In genomic region chr2:27689424-27689823, GRCh38 we compare ENCODE assay signal across 28 cellular contexts. TPM values are rescaled to one million over a fixed set of nuclear protein-coding genes. Genes with fewer than 3 reads are reported as not detected.
DNase-seq lines count a peak whose midpoint lies in the region; ATAC-seq, FAIRE-seq and TF ChIP-seq lines count a peak whose summit lies in the region.
"Had no signal": no experiment of that assay in that cellular context is flagged by ENCODE, and none has a peak within 500 bp of the region (broad histone marks: within the 10 kb centered on the region; RNA-seq: fewer than 3 reads in every experiment).

No MANE protein-coding gene starts in this region.

- TF ChIP-seq POLR2A in spleen (IDR thresholded peaks at IDR 0.05), result no peak

- no peak overlapping the region for H3K9ac ChIP-seq in mammary epithelial cell (ENCODE audit: insufficient read depth, low read length)
- H3K9ac ChIP-seq: BLaER1 had no signal

- H4K20me1 ChIP-seq in mammary epithelial cell (ENCODE audit: insufficient read depth, low read length), result no peaks in the 10 kb centered on the region
- H4K20me1 ChIP-seq: BLaER1 had no signal

- H3K9me3 ChIP-seq in mammary epithelial cell (replicated peaks; ENCODE audit: insufficient read depth, low read length) (no peaks in the 10 kb centered on the region), spleen (no peaks in the 10 kb centered on the region)
- H3K9me3 ChIP-seq: BLaER1, ovary, upper lobe of right lung had no signal

- H3K27me3 ChIP-seq in mammary epithelial cell (ENCODE audit: insufficient read depth, low read length) (no peaks in the 10 kb centered on the region), spleen (replicated peaks in 1 of 7) (no peaks in the 10 kb centered on the region)
- H3K27me3 ChIP-seq: BLaER1, ovary, upper lobe of right lung had no signal

- H3K4me2 ChIP-seq in mammary epithelial cell (ENCODE audit: insufficient read depth, low read depth, low read length), result peak overlapping the region; percentile 17
- H3K4me2 ChIP-seq: BLaER1 had no signal

- no peak for TF ChIP-seq CTCF in mammary epithelial cell (conservative IDR thresholded peaks at IDR 0.05 in 1 of 2, IDR thresholded peaks at IDR 0.05 in 1 of 2; ENCODE audit: extremely low read depth in 1 of 2, insufficient read depth in 1 of 2, low read depth in 1 of 2, low read length in 2 of 2)
- no peak for TF ChIP-seq CTCF in spleen (IDR thresholded peaks at IDR 0.05 in 8 of 11, conservative IDR thresholded peaks at IDR 0.05 in 3 of 11)

- H3K79me2 ChIP-seq in mammary epithelial cell (ENCODE audit: insufficient read depth, low read length), result no peaks in the 10 kb centered on the region

- no TSS peak for BruUV-seq in mammary epithelial cell (replicated peaks; lab: Mats Ljungman, UMichigan)

- no peak overlapping the region for H3K4me3 ChIP-seq in mammary epithelial cell (replicated peaks in 1 of 3; ENCODE audit: insufficient read depth in 1 of 3, low read depth in 2 of 3, low read length in 3 of 3)
- H3K4me3 ChIP-seq in spleen, result no peak overlapping the region
- H3K4me3 ChIP-seq: BLaER1, ovary, upper lobe of right lung had no signal

- CTCF ChIA-PET in mammary epithelial cell (lab: Charles Lee; ENCODE audit: low non-redundant PET), result no interaction called here

- DNase-seq in EH (ENCODE audit: low read depth) (peak; percentile 32), NCI-H2196 treated with DMSO at 0.1 percent for 48 hours (lab: John Stamatoyannopoulos, UW; ENCODE audit: unreplicated experiment) (peak; percentile 14), mammary epithelial cell (peak; percentile 75), myocyte (ENCODE audit: low read depth) (peak; percentile 69), GM19239 (ENCODE audit: insufficient read length, low spot score) (no peak), spleen (no peak)
- DNase-seq: activated CD4-positive, alpha-beta T cell treated with anti-CD3 and anti-CD28 coated beads for 36 hours; activated CD8-positive, alpha-beta T cell treated with anti-CD3 and anti-CD28 coated beads, Interleukin-2, amount 10 ng/mL, durations not matched to agents 7 days and 5 days; activated naive CD4-positive, alpha-beta T cell treated with anti-CD3 and anti-CD28 coated beads for 36 hours; DMS153; endodermal cell; glutamatergic neuron; KG1; MM.1S; NCI-H1105 treated with DMSO at 0.1 percent for 48 hours; NCI-H510A treated with DMSO at 0.1 percent for 48 hours; NK-92 treated with Interleukin-12 subunit alpha and Interleukin-12 subunit beta, amount 100 ng/mL, for 24 hours; ovary; retina; SIG-M5; stimulated activated CD4-positive, alpha-beta T cell treated with anti-CD3 and anti-CD28 coated beads, Interleukin-2, amount 100 ng/mL, for 24 hours; stimulated activated naive CD8-positive, alpha-beta T cell treated with anti-CD3 and anti-CD28 coated beads, Interleukin-15, Interleukin-2, amounts not matched to agents 100 U/mL and 50 U/mL, for 24 hours; upper lobe of right lung had no signal

- FAIRE-seq in GM19239 (lab: Jason Lieb, UNC), result no peak
- FAIRE-seq: GM12892 had no signal

- 0% methylated on average over 2 of the region's 2 CpGs for WGBS in mammary epithelial cell (ENCODE audit: low coverage, missing lambda C conversion rate)
- 76 to 93% (median 90%) methylated on average over 2 of the region's 2 CpGs for WGBS in spleen, 5 donors

- dilution Hi-C loops in mammary epithelial cell (cut with HindIII; ENCODE audit: low sequenced_read_pairs), result no loop called here

- in situ Hi-C loops in mammary epithelial cell (cut with MboI; ENCODE audit: low sequenced_read_pairs in 2 of 2), result no loop called here

- H3K27ac ChIP-seq in mammary epithelial cell (ENCODE audit: insufficient read depth, low read depth, low read length), result no peak overlapping the region
- no peak overlapping the region for H3K27ac ChIP-seq in spleen
- H3K27ac ChIP-seq: BLaER1, ovary, upper lobe of right lung had no signal

- ATAC-seq in HG02885 (IDR thresholded peaks at IDR 0.05; ENCODE audit: poor library complexity, unreplicated experiment) (no peak), GM18861 (IDR thresholded peaks at IDR 0.05; ENCODE audit: unreplicated experiment) (no peak)
- ATAC-seq: activated CD4-positive, alpha-beta T cell treated with anti-CD3 and anti-CD28 coated beads for 36 hours; activated CD8-positive, alpha-beta T cell treated with anti-CD3 and anti-CD28 coated beads, Interleukin-2, amount 10 ng/mL, durations not matched to agents 7 days and 5 days; left lobe of liver; stimulated activated naive CD8-positive, alpha-beta T cell treated with anti-CD3 and anti-CD28 coated beads, Interleukin-15, Interleukin-2, amounts not matched to agents 100 U/mL and 50 U/mL, for 24 hours; upper lobe of right lung had no signal

- H2AFZ ChIP-seq in mammary epithelial cell (ENCODE audit: low read depth, low read length), result no peak overlapping the region

- intact Hi-C loops in mammary epithelial cell (cut with micrococcal nuclease), result no loop called here
- intact Hi-C loops in spleen (cut with DNase I; ENCODE audit: low total_unique reads), result no loop called here

- peaks cover 16% of the 10 kb centered on the region for H3K36me3 ChIP-seq in mammary epithelial cell (ENCODE audit: insufficient read depth, low read length)
- H3K36me3 ChIP-seq in spleen, result peaks cover 4 to 98% (median 53%) of the 10 kb centered on the region in 6 donors
- H3K36me3 ChIP-seq: ovary had no signal

- H3K4me1 ChIP-seq in mammary epithelial cell (ENCODE audit: insufficient read depth, low read length), result peaks cover 32% of the 10 kb centered on the region
- H3K4me1 ChIP-seq in spleen, result peaks cover 0 to 16% (median 0%) of the 10 kb centered on the region in 6 donors
- H3K4me1 ChIP-seq: BLaER1, upper lobe of right lung had no signal

RNA-seq across cellular contexts. Expression of gene SLC4A1AP, which starts 25.7 kb away (rescaled TPM):
- total RNA-seq in mammary epithelial cell, result 10 to 100 TPM; 23.8 to 26.1 TPM
- 10.9 TPM for polyA plus RNA-seq in mammary epithelial cell
- polyA minus RNA-seq in mammary epithelial cell, result 5.4 TPM
- 34.7 and 41.2 TPM in 2 replicates for total RNA-seq in myocyte
- 18.0 TPM for polyA plus RNA-seq in myocyte (2012)
- total RNA-seq in spleen, result 10 to 100 TPM; 17.3 to 25.4 (median 21.4) TPM
- 10 to 100 TPM; 10.5 to 13.5 (median 11.1) TPM for polyA plus RNA-seq in spleen

RNA-seq across cellular contexts. Expression of gene SUPT7L, which starts 26.0 kb away (rescaled TPM):
- total RNA-seq in mammary epithelial cell (10 to 100 TPM; 31.2 to 46.2 TPM), myocyte (35.4 and 44.0 TPM in 2 replicates), spleen (10 to 100 TPM; 28.7 to 42.1 (median 31.3) TPM)
- polyA plus RNA-seq in mammary epithelial cell (28.8 TPM), spleen (10 to 100 TPM; 22.9 to 31.1 (median 30.7) TPM)
- 13.9 TPM for polyA minus RNA-seq in mammary epithelial cell
- 38.0 TPM for polyA plus RNA-seq in myocyte (2012)

Comparison
In these comparisons a context has a peak if more than half of its experiments do, and no peak if none do; other contexts are left out.
1. DNase-seq: peak in EH (single experiment), NCI-H2196 treated with DMSO at 0.1 percent for 48 hours (single experiment), mammary epithelial cell (single experiment) and myocyte (single experiment); none in GM19239 (single experiment) and spleen (single experiment).